Comparison of ENCODE assay signal across 8 cellular contexts in the genomic region with DNA sequence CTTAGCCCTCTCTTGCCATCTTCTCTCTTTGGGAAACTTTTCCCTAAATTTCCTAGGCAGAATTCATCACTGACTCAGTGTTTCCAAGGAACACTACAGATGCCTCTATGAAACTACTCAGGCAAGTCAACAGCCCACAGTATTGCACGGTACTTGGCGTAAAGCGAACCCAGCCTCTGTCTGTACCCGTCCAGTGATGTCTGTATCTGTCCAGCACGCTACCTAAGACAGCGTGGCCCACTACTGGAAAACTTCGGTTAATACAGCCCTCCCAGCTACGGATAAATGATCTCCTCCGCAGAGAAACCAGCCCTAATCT. TPM values are rescaled to one million over a fixed set of nuclear protein-coding genes. Genes with fewer than 3 reads are reported as not detected.
DNase-seq lines count a peak whose midpoint lies in the region; ATAC-seq and TF ChIP-seq lines count a peak whose summit lies in the region.

No MANE protein-coding gene starts in this region.

- H3K36me3 ChIP-seq in PC-3 (ENCODE audit: low read depth, low read length): 0 out of 2 replicates have a peak, but pooled peaks cover 4% of the 10 kb centered on the region
- H3K36me3 ChIP-seq in endocrine pancreas (ENCODE audit: control insufficient read depth, insufficient read depth, low read length): no peaks in the 10 kb centered on the region
- peaks cover 0 to 9% (median 0%) of the 10 kb centered on the region in 3 experiments for H3K36me3 ChIP-seq in naive thymus-derived CD4-positive, alpha-beta T cell (ENCODE audit: control insufficient read depth in 2 of 3, insufficient read depth in 3 of 3, low read length in 3 of 3)

- CTCF ChIA-PET in PC-3 (lab: Charles Lee): interaction anchor here (1.0 kb wide), 1 partner anchor 124 kb away, joined by 3 read pairs; no protein-coding TSS in a partner anchor
- CTCF ChIA-PET in naive thymus-derived CD4-positive, alpha-beta T cell (lab: Charles Lee): interaction anchor here (1.2 kb wide), 1 partner anchor 33 kb away, joined by 3 read pairs; no protein-coding TSS in a partner anchor

- H3K79me2 ChIP-seq in PC-3 (ENCODE audit: low read length): peaks cover 35% of the 10 kb centered on the region

- peak overlapping the region; percentile 96 for H3K4me2 ChIP-seq in PC-3 (ENCODE audit: low read length)

- peak; percentile 24 for DNase-seq in GM12865 (ENCODE audit: low read depth)
- DNase-seq in PC-3: no peak
- DNase-seq in naive thymus-derived CD4-positive, alpha-beta T cell: no peak
- DNase-seq in COR-L47 (lab: John Stamatoyannopoulos, UW): no peak
- no peak for DNase-seq in activated CD4-positive, alpha-beta T cell treated with anti-CD3 and anti-CD28 coated beads, Interleukin-2, amount 50 U/mL, for 4 hours
- no peak for DNase-seq in islet precursor cell

- no peaks in the 10 kb centered on the region for H3K27me3 ChIP-seq in PC-3 (ENCODE audit: low read length)
- H3K27me3 ChIP-seq in endocrine pancreas (ENCODE audit: control insufficient read depth, insufficient read depth, low read length): peaks cover 4% of the 10 kb centered on the region
- H3K27me3 ChIP-seq in naive thymus-derived CD4-positive, alpha-beta T cell (ENCODE audit: control insufficient read depth in 2 of 2, insufficient read depth in 2 of 2, low read length in 2 of 2): no peaks in the 10 kb centered on the region

- no peaks in the 10 kb centered on the region for H3K9me2 ChIP-seq in PC-3 (replicated peaks; ENCODE audit: low read length)

- H3K27ac ChIP-seq in PC-3 (ENCODE audit: low read length): peak overlapping the region; percentile 11; the same call in 1 of the 2 replicates
- H3K27ac ChIP-seq in naive thymus-derived CD4-positive, alpha-beta T cell (ENCODE audit: low read depth, low read length): peak overlapping the region; percentile 80

- H3K36me3 Mint-ChIP-seq in naive thymus-derived CD4-positive, alpha-beta T cell: peaks cover 0 to 13% (median 0%) of the 10 kb centered on the region in 5 donors

- ATAC-seq in HG02571 (IDR thresholded peaks at IDR 0.05; ENCODE audit: unreplicated experiment): peak; percentile 13
- ATAC-seq in PC-3: peak; percentile 48
- ATAC-seq in naive thymus-derived CD4-positive, alpha-beta T cell: peak; percentile 42

- H4K20me1 ChIP-seq in PC-3 (ENCODE audit: low read length): no peaks in the 10 kb centered on the region

- H3K4me3 Mint-ChIP-seq in naive thymus-derived CD4-positive, alpha-beta T cell: peak overlapping the region; percentile 94 to 99 (median 97)

- H3K4me1 Mint-ChIP-seq in naive thymus-derived CD4-positive, alpha-beta T cell: peaks cover 14 to 41% (median 31%) of the 10 kb centered on the region in 7 donors

- no peaks in the 10 kb centered on the region for H3K9me3 ChIP-seq in PC-3 (ENCODE audit: low read length)
- H3K9me3 ChIP-seq in endocrine pancreas (ENCODE audit: control insufficient read depth, low read length): no peaks in the 10 kb centered on the region
- H3K9me3 ChIP-seq in naive thymus-derived CD4-positive, alpha-beta T cell (ENCODE audit: control insufficient read depth in 2 of 3, low read length in 3 of 3): no peaks in the 10 kb centered on the region

- H3F3A ChIP-seq in PC-3 (ENCODE audit: low read length, unreplicated experiment): no peaks in the 10 kb centered on the region

- H3K4me3 ChIP-seq in GM12865 (ENCODE audit: low read depth, low read length) (peak overlapping the region; percentile 89), PC-3 (ENCODE audit: low read length) (peak overlapping the region; percentile 98), endocrine pancreas (ENCODE audit: control insufficient read depth, insufficient read depth, low read length) (peak overlapping the region; percentile 79)
- H3K4me3 ChIP-seq in naive thymus-derived CD4-positive, alpha-beta T cell (ENCODE audit: low read length): peak overlapping the region; percentile 88

- TSS peak; percentile 78 for BruUV-seq in PC-3 (replicated peaks; lab: Mats Ljungman, UMichigan)

- H3K27ac Mint-ChIP-seq in naive thymus-derived CD4-positive, alpha-beta T cell: peak overlapping the region; percentile 89 to 97 (median 94)

- POLR2A ChIA-PET in PC-3 (lab: Charles Lee; ENCODE audit: unreplicated experiment): interaction anchor here (0.6 to 1.0 kb wide), 3 partner anchors 33 to 534 kb away, joined by 4 to 10 read pairs (median 6); partner anchors contain the start of gene CHRNA5
- POLR2A ChIA-PET in naive thymus-derived CD4-positive, alpha-beta T cell (lab: Charles Lee): interaction anchor here (0.6 to 3.0 kb wide), 7 partner anchors 33 to 266 kb away, joined by 3 to 44 read pairs (median 5); partner anchors contain the start of genes CIB2, DNAJA4 and IREB2

- TF ChIP-seq CTCF in GM12865 (IDR thresholded peaks at IDR 0.05; ENCODE audit: insufficient read depth, low read depth, low read length, missing control alignments) (no peak), PC-3 (conservative IDR thresholded peaks at IDR 0.05; ENCODE audit: low read depth, low read length) (no peak)

- no peaks in the 10 kb centered on the region for H3K9me3 Mint-ChIP-seq in naive thymus-derived CD4-positive, alpha-beta T cell

- peaks cover 33% of the 10 kb centered on the region for H3K4me1 ChIP-seq in PC-3 (ENCODE audit: insufficient read depth, low read length)
- H3K4me1 ChIP-seq in endocrine pancreas (ENCODE audit: control insufficient read depth, insufficient read depth, low read length): no peaks in the 10 kb centered on the region
- H3K4me1 ChIP-seq in naive thymus-derived CD4-positive, alpha-beta T cell (ENCODE audit: control insufficient read depth in 2 of 2, insufficient read depth in 2 of 2, low read length in 2 of 2): peaks cover 8 to 15% of the 10 kb centered on the region in 2 donors

- H3K9ac ChIP-seq in PC-3 (ENCODE audit: low read length) (peak overlapping the region; percentile 92), endocrine pancreas (ENCODE audit: control insufficient read depth, insufficient read depth, low read length) (peak overlapping the region; percentile 85)

- H3K27me3 Mint-ChIP-seq in naive thymus-derived CD4-positive, alpha-beta T cell: no peaks in the 10 kb centered on the region

- intact Hi-C loops in PC-3 (cut with micrococcal nuclease): no loop called here
- intact Hi-C loops in naive thymus-derived CD4-positive, alpha-beta T cell (cut with micrococcal nuclease): loop anchor here (1.0 to 2.0 kb wide), 7 partner anchors 34 to 574 kb away; partner anchors contain the start of genes IDH3A (in 2 of the 2), IREB2 (in 2 of the 2), DNAJA4 (in 1 of the 2) and MORF4L1 (in 1 of the 2)

- H2AFZ ChIP-seq in PC-3 (ENCODE audit: low read length): peak overlapping the region; percentile 81

RNA-seq across cellular contexts. Expression of gene SKIC8, which starts 0.5 kb away (rescaled TPM):
- 54.7 and 56.1 TPM in 2 replicates for total RNA-seq in PC-3 (2014; rRNA removed)
- total RNA-seq in naive thymus-derived CD4-positive, alpha-beta T cell: 10 to 100 TPM; 26.7 to 48.7 (median 43.6) TPM
- 10 to 100 TPM; 95.1 to 95.8 TPM for polyA plus RNA-seq in naive thymus-derived CD4-positive, alpha-beta T cell

RNA-seq across cellular contexts. Expression of gene DNAJA4, which starts 34.6 kb away (rescaled TPM):
- 1.3 and 5.4 TPM in 2 replicates for total RNA-seq in PC-3 (2014; rRNA removed)
- total RNA-seq in naive thymus-derived CD4-positive, alpha-beta T cell: 10 to 100 TPM; 28.3 to 44.7 (median 38.1) TPM
- 10 to 100 TPM in 1 of 2 donors, 1 to 10 TPM in 1; 9.9 to 18.1 TPM for polyA plus RNA-seq in naive thymus-derived CD4-positive, alpha-beta T cell

RNA-seq across cellular contexts. Expression of gene CRABP1, which starts 41.2 kb away (rescaled TPM):
- not detected in 2 replicates for total RNA-seq in PC-3 (2014; rRNA removed)
- not detected for total RNA-seq in naive thymus-derived CD4-positive, alpha-beta T cell
- not detected for polyA plus RNA-seq in naive thymus-derived CD4-positive, alpha-beta T cell
